Comparison of ENCODE assay signal across 23 cellular contexts in the genomic region with DNA sequence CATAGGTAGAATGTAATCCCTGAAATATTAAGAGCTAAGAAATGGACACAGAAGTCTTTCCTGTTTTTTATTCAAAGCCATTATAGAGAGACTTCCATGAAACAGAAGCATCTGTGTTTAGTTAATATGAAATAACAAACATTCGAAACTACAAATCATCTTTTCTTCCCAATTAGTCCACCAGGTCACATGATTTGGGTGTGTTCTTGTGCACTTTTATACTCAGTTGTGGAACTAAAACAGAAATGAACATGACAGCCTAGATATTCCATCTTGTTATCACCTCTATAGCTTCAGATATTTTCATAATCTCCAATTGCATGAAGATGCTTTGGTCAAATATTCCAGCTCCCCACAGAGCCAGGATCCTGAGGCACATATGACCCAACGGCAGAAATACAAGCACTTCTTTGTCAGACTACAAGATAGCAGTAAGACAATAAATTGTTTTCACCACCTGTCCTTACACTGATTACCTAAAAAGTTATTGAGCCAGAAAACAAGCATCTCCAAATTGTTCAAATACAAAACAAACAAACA.
DNase-seq lines count a peak whose midpoint lies in the region; ATAC-seq, FAIRE-seq and TF ChIP-seq lines count a peak whose summit lies in the region.
"Had no signal": no experiment of that assay in that cellular context is flagged by ENCODE, and none has a peak within 500 bp of the region (broad histone marks: within the 10 kb centered on the region; RNA-seq: fewer than 3 reads in every experiment).

No MANE protein-coding gene starts in this region.

- no peak for TF ChIP-seq EP300 in K562 (IDR thresholded peaks at IDR 0.05; ENCODE audit: low read length)

- peaks cover 0 to 32% of the 10 kb centered on the region in 2 donors for H3K4me1 ChIP-seq in right atrium auricular region
- H3K4me1 ChIP-seq in right cardiac atrium (ENCODE audit: control insufficient read depth, insufficient read depth, low read length) = peaks cover 6% of the 10 kb centered on the region
- peaks cover 0 to 2% of the 10 kb centered on the region in 2 experiments; a peak in 2 of 5 replicates for H3K4me1 ChIP-seq in K562 (replicated peaks in 1 of 2; ENCODE audit: control insufficient read depth in 2 of 2, insufficient read depth in 2 of 2, low read length in 2 of 2)
- peaks cover 3% of the 10 kb centered on the region for H3K4me1 ChIP-seq in mesenchymal stem cell (ENCODE audit: control insufficient read depth, insufficient read depth, low read depth, low read length)
- H3K4me1 ChIP-seq: colonic mucosa had no signal

- H3K4me3 ChIP-seq in right atrium auricular region (no peak overlapping the region), right cardiac atrium (ENCODE audit: low read length) (no peak overlapping the region), K562 (no peak overlapping the region), mesenchymal stem cell (ENCODE audit: insufficient read depth in 1 of 2, low read depth in 1 of 2, low read length in 2 of 2) (no peak overlapping the region)
- H3K4me3 ChIP-seq: colonic mucosa, uterus had no signal

- H3K79me2 ChIP-seq in K562 (ENCODE audit: control insufficient read depth, insufficient read depth, low read length) = no peaks in the 10 kb centered on the region

- H3K79me1 ChIP-seq in mesenchymal stem cell (replicated peaks; ENCODE audit: low read length, poor library complexity, severe bottlenecking) = no peaks in the 10 kb centered on the region

- CTCF ChIA-PET in K562 (lab: Yijun Ruan, JAX; ENCODE audit: low intra/inter-chr PET ratio) = interaction anchor here (0.7 kb wide), 1 partner anchor 41 kb away, joined by 3 read pairs; no protein-coding TSS in a partner anchor

- DNase-seq in right atrium auricular region (ENCODE audit: low spot score) = no peak
- no peak for DNase-seq in right cardiac atrium
- DNase-seq in K562 (ENCODE audit: extremely low read depth in 1 of 4, low spot score in 3 of 4) = no peak
- no peak for DNase-seq in mesenchymal stem cell
- DNase-seq in activated CD4-positive, alpha-beta T cell treated with anti-CD3 and anti-CD28 coated beads for 4 hours = no peak
- DNase-seq: activated CD4-positive, alpha-beta T cell treated with anti-CD3 and anti-CD28 coated beads for 1 hour; activated naive CD8-positive, alpha-beta T cell treated with anti-CD3 and anti-CD28 coated beads for 36 hours; C1 segment of cervical spinal cord; colonic mucosa; GOT3; Kasumi-1; kidney; NCI-H1092; NCI-H2029 treated with DMSO at 0.1 percent for 48 hours; NCI-H446 treated with DMSO at 0.1 percent for 48 hours; NK-92 treated with Interleukin-12 subunit alpha and Interleukin-12 subunit beta, amount 100 ng/mL, for 24 hours; occipital lobe; RPMI8226; stimulated activated CD4-positive, alpha-beta T cell treated with anti-CD3 and anti-CD28 coated beads, Interleukin-15, amount 100 ng/mL, for 24 hours; uterus had no signal

- H2BK15ac ChIP-seq in mesenchymal stem cell (ENCODE audit: low read depth, poor library complexity, severe bottlenecking) = no peak overlapping the region

- peaks cover 5% of the 10 kb centered on the region; the same call in 1 of the 2 replicates for H4K20me1 ChIP-seq in K562 (replicated peaks; ENCODE audit: control insufficient read depth, insufficient read depth, low read length)

- TF ChIP-seq RAD21 in K562 (CRISPR knock-in tag; conservative IDR thresholded peaks at IDR 0.05 in 1 of 2, IDR thresholded peaks at IDR 0.05 in 1 of 2) = no peak

- intact Hi-C loops in right cardiac atrium (cut with DNase I) (no loop called here), K562 (cut with micrococcal nuclease) (no loop called here)

- H3K4me2 ChIP-seq in K562 (ENCODE audit: insufficient read depth, low read length) (no peak overlapping the region), mesenchymal stem cell (ENCODE audit: low read length, poor library complexity, severe bottlenecking) (no peak overlapping the region)

- H3K9me1 ChIP-seq in K562 (ENCODE audit: control insufficient read depth, insufficient read depth, low read length) = no peaks in the 10 kb centered on the region

- H2BK12ac ChIP-seq in mesenchymal stem cell (ENCODE audit: low read length in 2 of 2) = no peak overlapping the region

- in situ Hi-C loops in K562 (cut with MboI) = no loop called here

- H2BK120ac ChIP-seq in mesenchymal stem cell (ENCODE audit: low read depth, low read length) = no peak overlapping the region

- no peak overlapping the region for H3K23ac ChIP-seq in mesenchymal stem cell (ENCODE audit: low read length in 2 of 2)

- H2AK5ac ChIP-seq in mesenchymal stem cell (ENCODE audit: low read length, severe bottlenecking) = no peak overlapping the region

- WGBS in right cardiac atrium = 62% methylated on average over 2 of the region's 2 CpGs
- WGBS in K562 (ENCODE audit: insufficient coverage, low coverage, missing lambda C conversion rate) = 4% methylated on average over 2 of the region's 2 CpGs
- 69% methylated on average over 1 of the region's 2 CpGs for WGBS in mesenchymal stem cell

- ATAC-seq in right cardiac atrium (no peak), K562 (no peak), HG03354 (IDR thresholded peaks at IDR 0.05; ENCODE audit: poor library complexity, severe bottlenecking, unreplicated experiment) (no peak), GM19397 (IDR thresholded peaks at IDR 0.05; ENCODE audit: unreplicated experiment) (no peak), GM18861 (IDR thresholded peaks at IDR 0.05; ENCODE audit: unreplicated experiment) (no peak)

- H3K36me3 ChIP-seq in right atrium auricular region (no peaks in the 10 kb centered on the region), K562 (ENCODE audit: control insufficient read depth, insufficient read depth, low read length) (no peaks in the 10 kb centered on the region), mesenchymal stem cell (ENCODE audit: control insufficient read depth in 1 of 2, insufficient read depth in 2 of 2, low read depth in 1 of 2, low read length in 2 of 2) (no peaks in the 10 kb centered on the region)
- H3K36me3 ChIP-seq: colonic mucosa, uterus had no signal

- no peak overlapping the region for H2AFZ ChIP-seq in K562 (ENCODE audit: low read depth, low read length)
- H2AFZ ChIP-seq in mesenchymal stem cell (ENCODE audit: low read depth, low read length) = no peak overlapping the region

- H4K91ac ChIP-seq in mesenchymal stem cell (ENCODE audit: low read length) = no peak overlapping the region

- peak overlapping the region; percentile 97 to 99 for H3K27ac ChIP-seq in right atrium auricular region
- H3K27ac ChIP-seq in right cardiac atrium (ENCODE audit: low read length) = no peak overlapping the region
- H3K27ac ChIP-seq in K562 (ENCODE audit: extremely low read depth, low read depth, low read length) = no peak overlapping the region
- H3K27ac ChIP-seq in mesenchymal stem cell (ENCODE audit: low read length, poor library complexity, severe bottlenecking) = no peak overlapping the region
- H3K27ac ChIP-seq: colonic mucosa, uterus had no signal

- BruUV-seq in K562 (replicated peaks; lab: Mats Ljungman, UMichigan) = no TSS peak

- H3K14ac ChIP-seq in mesenchymal stem cell (ENCODE audit: low read length in 2 of 2) = no peak overlapping the region

- H3K4ac ChIP-seq in mesenchymal stem cell (ENCODE audit: low read depth in 1 of 2, low read length in 2 of 2) = no peak overlapping the region

- TF ChIP-seq POLR2A in K562 (conservative IDR thresholded peaks at IDR 0.05) = no peak

- FAIRE-seq in K562 (lab: Jason Lieb, UNC) = no peak
- FAIRE-seq: kidney had no signal

- H3K18ac ChIP-seq in mesenchymal stem cell (ENCODE audit: low read depth in 1 of 2, low read length in 2 of 2) = no peak overlapping the region

- TF ChIP-seq CTCF in right atrium auricular region (IDR thresholded peaks at IDR 0.05) (no peak), K562 (IDR thresholded peaks at IDR 0.05 in 2 of 3, conservative IDR thresholded peaks at IDR 0.05 in 1 of 3; ENCODE audit: insufficient read depth in 2 of 3, low read depth in 1 of 3, low read length in 3 of 3) (no peak)

- no peaks in the 10 kb centered on the region for H3K27me3 ChIP-seq in right atrium auricular region
- H3K27me3 ChIP-seq in right cardiac atrium (ENCODE audit: control insufficient read depth, insufficient read depth) = no peaks in the 10 kb centered on the region
- H3K27me3 ChIP-seq in K562 (ENCODE audit: control insufficient read depth in 2 of 2, insufficient read depth in 2 of 2, low read length in 2 of 2) = peaks cover 6 to 7% of the 10 kb centered on the region in 2 experiments; a peak in 4 of 5 replicates
- no peaks in the 10 kb centered on the region for H3K27me3 ChIP-seq in mesenchymal stem cell (ENCODE audit: control insufficient read depth in 1 of 2, insufficient read depth in 1 of 2, low read length in 2 of 2)
- H3K27me3 ChIP-seq: uterus had no signal

- H4K8ac ChIP-seq in mesenchymal stem cell (ENCODE audit: low read length) = no peak overlapping the region

- POLR2A ChIA-PET in K562 (lab: Yijun Ruan, JAX) = interaction anchor here (1.0 kb wide), 1 partner anchor 27 kb away, joined by 4 read pairs; no protein-coding TSS in a partner anchor

- no peak overlapping the region for H3K9ac ChIP-seq in K562 (ENCODE audit: insufficient read depth in 1 of 2, low read depth in 2 of 2, low read length in 2 of 2)
- peak overlapping the region; percentile 29 for H3K9ac ChIP-seq in mesenchymal stem cell (ENCODE audit: low read length)

- H3K9me3 ChIP-seq in right atrium auricular region (no peaks in the 10 kb centered on the region), right cardiac atrium (ENCODE audit: control insufficient read depth, low read length) (no peaks in the 10 kb centered on the region), K562 (replicated peaks; ENCODE audit: control insufficient read depth, insufficient read depth, low read depth, low read length) (no peaks in the 10 kb centered on the region), mesenchymal stem cell (ENCODE audit: control insufficient read depth, low read length) (no peaks in the 10 kb centered on the region)
- H3K9me3 ChIP-seq: colonic mucosa, uterus had no signal

- H2BK5ac ChIP-seq in mesenchymal stem cell (ENCODE audit: low read depth, low read length, poor library complexity, severe bottlenecking) = no peak overlapping the region

TF ChIP-seq in K562, 482 proteins besides CTCF, POLR2A, EP300 and RAD21 (continues in another document):
- TF ChIP-seq CBX5 (IDR thresholded peaks at IDR 0.05; ENCODE audit: borderline replicate concordance, low read depth) = no peak

Comparison
In these comparisons a context has a peak if more than half of its experiments do, and no peak if none do; other contexts are left out.
1. H3K27ac ChIP-seq: peak in right atrium auricular region (2 of 2); none in right cardiac atrium (single experiment), K562 (single experiment) and mesenchymal stem cell (single experiment).